Comparison of ENCODE assay signal across 26 cellular contexts in the genomic region with DNA sequence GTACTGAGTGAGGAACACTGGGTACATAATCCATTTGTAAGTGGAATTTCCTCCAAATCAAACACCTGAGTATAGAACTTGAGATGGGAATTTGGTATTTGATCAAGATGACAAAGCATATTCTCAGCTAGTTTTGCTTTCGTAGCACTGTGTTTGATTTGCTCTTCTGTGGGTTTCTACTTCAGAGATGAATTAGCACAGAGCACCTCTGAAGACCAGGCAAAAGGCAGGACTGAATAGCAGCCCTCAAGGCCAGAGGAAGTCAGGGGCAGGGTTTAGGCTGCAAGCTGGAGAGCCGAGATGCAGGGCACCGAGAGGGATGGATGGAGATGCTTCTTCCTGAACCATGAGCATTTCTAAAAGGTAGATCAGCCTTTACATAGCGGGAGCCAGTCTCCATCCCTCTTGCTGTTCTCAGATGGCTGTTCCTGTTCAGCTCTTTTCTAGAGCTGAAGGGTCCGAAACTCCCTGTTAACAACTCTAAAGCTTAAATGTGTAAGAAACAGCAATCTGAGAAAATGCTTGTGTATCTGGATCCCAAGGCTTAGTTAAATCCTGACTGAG. TPM values are rescaled to one million over a fixed set of nuclear protein-coding genes. Genes with fewer than 3 reads are reported as not detected.
"Had no signal": no experiment of that assay in that cellular context is flagged by ENCODE, and none has a peak within 500 bp of the region (broad histone marks: within the 10 kb centered on the region; RNA-seq: fewer than 3 reads in every experiment).

No MANE protein-coding gene starts in this region.

- H3K4me2 ChIP-seq: SK-N-SH had no signal

- DNase-seq: IMR-90; Karpas-422; KG1; MM.1S; NCI-H1092 treated with DMSO at 0.1 percent for 48 hours; NCI-H1436; NCI-H187; NCI-H2029; NCI-H2081 treated with DMSO at 0.1 percent for 48 hours; NCI-H2171; NCI-H226; NCI-H446; NCI-H510A; NCI-H524 treated with DMSO at 0.1 percent for 48 hours; NCI-H69; NCI-H774; NK-92 treated with Interleukin-12 subunit alpha and Interleukin-12 subunit beta, amount 100 ng/mL, for 24 hours; PC-3; SHP77; SK-N-SH had no signal

- H3K27ac ChIP-seq: RWPE1 had no signal

- H3K9me2 ChIP-seq: SK-N-SH had no signal

- ATAC-seq: HepG2, Panc1, PC-3 had no signal

- H3K9ac ChIP-seq: SK-N-SH had no signal

- H3K9me3 ChIP-seq: SK-N-SH had no signal

RNA-seq across cellular contexts. Expression of gene ZFP42, which starts 10.8 kb away (rescaled TPM):
- total RNA-seq: HepG2, HT1080, IMR-90, OCI-LY7, PC-3, SK-MEL-5 had no signal
- polyA plus RNA-seq: HepG2, IMR-90, SK-N-SH had no signal
